ENCODE assay signal across 8 cellular contexts in genomic region chr7:152436279-152437147, GRCh38. TPM values are rescaled to one million over a fixed set of nuclear protein-coding genes. Genes with fewer than 3 reads are reported as not detected.
DNase-seq lines count a peak whose midpoint lies in the region; ATAC-seq and TF ChIP-seq lines count a peak whose summit lies in the region.

No MANE protein-coding gene starts in this region.

- TF ChIP-seq CTCF in coronary artery (IDR thresholded peaks at IDR 0.05) = no peak

- intact Hi-C loops in left colon (cut with DNase I, micrococcal nuclease) = no loop called here

- DNase-seq in AG20443 (ENCODE audit: low spot score) = peak; percentile 96
- peak; percentile 91 for DNase-seq in NCI-H460 (ENCODE audit: extremely low read depth, low read depth)
- DNase-seq in activated CD4-positive, alpha-beta T cell treated with anti-CD3 and anti-CD28 coated beads for 48 hours = peak; percentile 90
- DNase-seq in coronary artery (ENCODE audit: low spot score) = peak; percentile 96
- DNase-seq in left colon = peak; percentile 92
- DNase-seq in stimulated activated CD4-positive, alpha-beta T cell treated with anti-CD3 and anti-CD28 coated beads, Interleukin-1b, Interleukin-23, amount 100 ng/mL, for 4 hours (ENCODE audit: low read depth in 2 of 2) = peak; percentile 90 to 91

- peak overlapping the region; percentile 92 to 99 for H3K27ac ChIP-seq in coronary artery

- peak overlapping the region; percentile 97 for H3K4me3 ChIP-seq in coronary artery

- ATAC-seq in GM19035 (IDR thresholded peaks at IDR 0.05; ENCODE audit: unreplicated experiment) (peak; percentile 56), HG03342 (IDR thresholded peaks at IDR 0.05; ENCODE audit: unreplicated experiment) (peak; percentile 46), left colon (peak; percentile 75)

RNA-seq across cellular contexts. Expression of gene KMT2C, which starts 0.7 kb away (rescaled TPM):
- total RNA-seq in NCI-H460 (2014; rRNA removed; shearing (Covaris generic)) = 15.3 and 18.6 TPM in 2 replicates
- 9.7 and 15.9 TPM in 2 replicates for polyA plus RNA-seq in NCI-H460 (2014; cell fraction: nucleus; rRNA removed)
- total RNA-seq in left colon = 10 to 100 TPM; 78.4 to 81.1 TPM

Comparison
In these comparisons a context has a peak if more than half of its experiments do, and no peak if none do; other contexts are left out.
1. Peak in every context shown above with its lines: DNase-seq, ATAC-seq, H3K4me3 ChIP-seq and H3K27ac ChIP-seq.